ENCODE assay signal across 8 cellular contexts in the genomic region with DNA sequence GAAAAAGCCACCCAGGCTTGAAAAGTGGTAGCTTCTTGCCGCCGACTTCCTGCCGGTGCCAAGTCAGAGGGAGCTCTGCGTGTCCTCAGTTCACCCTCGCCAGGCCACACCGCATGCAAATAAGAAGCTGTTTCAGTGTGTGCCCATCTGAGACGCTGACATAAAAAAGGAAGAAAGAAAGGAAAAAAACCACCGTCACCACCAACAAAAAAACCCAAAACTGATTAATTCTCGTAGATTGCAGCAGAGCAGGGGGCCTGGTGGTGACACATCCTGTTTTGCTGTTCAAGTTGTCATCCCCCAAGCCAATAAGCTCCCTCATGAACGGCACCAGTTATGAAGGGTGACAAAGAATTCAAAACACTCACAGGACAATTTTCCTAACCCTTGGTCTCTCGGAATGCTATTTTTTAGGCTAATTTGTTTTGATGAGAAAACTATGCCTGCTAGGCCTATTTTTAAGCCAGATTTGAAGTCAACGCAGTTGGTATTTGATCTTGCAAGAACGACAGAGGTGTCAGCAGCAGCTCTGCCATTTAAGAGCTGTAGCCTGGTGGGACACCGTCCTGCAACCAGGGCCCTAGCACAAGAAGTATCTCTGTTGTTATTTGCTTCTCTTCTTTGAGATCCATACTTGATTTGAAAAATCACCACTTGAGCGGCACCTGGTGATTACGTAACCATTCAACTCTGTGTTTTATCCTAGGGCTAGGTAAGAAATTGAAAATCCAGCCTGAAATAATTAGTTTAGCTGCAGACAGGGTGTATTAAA.
A peak's percentile ranks its signal among the peaks of the same experiment; 100 is the strongest.
DNase-seq lines count a peak whose midpoint lies in the region; ATAC-seq and FAIRE-seq lines count a peak whose summit lies in the region.

No MANE protein-coding gene starts in this region.

- H3K36me3 Mint-ChIP-seq in IgD-negative memory B cell: no peaks in the 10 kb centered on the region

- peak; percentile 91 for ATAC-seq in GM21367 (IDR thresholded peaks at IDR 0.05; ENCODE audit: unreplicated experiment)

- peaks cover 0 to 9% (median 0%) of the 10 kb centered on the region in 3 donors for H3K9me3 Mint-ChIP-seq in IgD-negative memory B cell

- peak overlapping the region; percentile 88 to 98 (median 94) for H3K27ac Mint-ChIP-seq in IgD-negative memory B cell

- no peak for FAIRE-seq in urothelium cell line (lab: Jason Lieb, UNC)

- H3K27me3 Mint-ChIP-seq in IgD-negative memory B cell: peaks cover 13% of the 10 kb centered on the region

- intact Hi-C loops in posterior cingulate gyrus (cut with DNase I): no loop called here

- peak overlapping the region; percentile 71 to 89 (median 80) for H3K4me3 Mint-ChIP-seq in IgD-negative memory B cell

- H3K4me1 Mint-ChIP-seq in IgD-negative memory B cell: peaks cover 28 to 34% (median 32%) of the 10 kb centered on the region in 3 donors

- DNase-seq in C1 segment of cervical spinal cord (lab: John Stamatoyannopoulos, UW): peak in 10 of 14 donors; percentile 15 to 79 (median 51)
- DNase-seq in activated CD4-positive, alpha-beta T cell treated with anti-CD3 and anti-CD28 coated beads for 48 hours: peak; percentile 89
- DNase-seq in effector CD8-positive, alpha-beta T cell (lab: John Stamatoyannopoulos, UW): peak; percentile 62
- DNase-seq in posterior cingulate gyrus: peak in 9 of 10 donors; percentile 32 to 94 (median 70)
- DNase-seq in urothelium cell line (ENCODE audit: low spot score): peak; percentile 33
- no peak for DNase-seq in NCI-H2171 treated with DMSO at 0.1 percent for 48 hours (lab: John Stamatoyannopoulos, UW)
